In genomic region chr4:100079264-100079663, GRCh38 we compare ENCODE assay signal across 14 cellular contexts.
A peak's percentile ranks its signal among the peaks of the same experiment; 100 is the strongest.
DNase-seq lines count a peak whose midpoint lies in the region; ATAC-seq, FAIRE-seq and TF ChIP-seq lines count a peak whose summit lies in the region.
"Had no signal": no experiment of that assay in that cellular context is flagged by ENCODE, and none has a peak within 500 bp of the region (broad histone marks: within the 10 kb centered on the region; RNA-seq: fewer than 3 reads in every experiment).

No MANE protein-coding gene starts in this region.

- H3K36me3 Mint-ChIP-seq in activated naive CD4-positive, alpha-beta T cell treated with anti-CD3 and anti-CD28 coated beads for 36 hours (ENCODE audit: low read depth): no peaks in the 10 kb centered on the region
- peaks cover 2% of the 10 kb centered on the region for H3K36me3 Mint-ChIP-seq in activated naive CD8-positive, alpha-beta T cell treated with anti-CD3 and anti-CD28 coated beads for 36 hours
- H3K36me3 Mint-ChIP-seq: CD8-positive, alpha-beta memory T cell had no signal

- no peak for TF ChIP-seq POLR2A in HepG2 (IDR thresholded peaks at IDR 0.05; ENCODE audit: insufficient read depth in 1 of 2, low read depth in 2 of 2, low read length in 2 of 2)

- FAIRE-seq in HepG2 (lab: Jason Lieb, UNC): no peak

- ATAC-seq in stimulated activated naive CD8-positive, alpha-beta T cell treated with anti-CD3 and anti-CD28 coated beads, Interleukin-15, Interleukin-2, amounts not matched to agents 100 U/mL and 50 U/mL, for 24 hours: peak; percentile 63
- no peak for ATAC-seq in HG03460 (IDR thresholded peaks at IDR 0.05; ENCODE audit: unreplicated experiment)
- ATAC-seq in HepG2: no peak

- H2AFZ ChIP-seq in HepG2 (ENCODE audit: low read length): no peak overlapping the region
- H2AFZ ChIP-seq: PC-9 had no signal

- TF ChIP-seq EP300 in HepG2 (IDR thresholded peaks at IDR 0.05; ENCODE audit: low read depth in 2 of 2, low read length in 2 of 2) (no peak), HepG2 (CRISPR knock-in tag; IDR thresholded peaks at IDR 0.05; ENCODE audit: borderline replicate concordance) (no peak)

- H3K4me1 ChIP-seq in HepG2 (ENCODE audit: insufficient read depth, low read length): no peaks in the 10 kb centered on the region

- peaks cover 5% of the 10 kb centered on the region for H3K27me3 Mint-ChIP-seq in activated naive CD4-positive, alpha-beta T cell treated with anti-CD3 and anti-CD28 coated beads for 36 hours (ENCODE audit: low read depth)
- H3K27me3 Mint-ChIP-seq in activated naive CD8-positive, alpha-beta T cell treated with anti-CD3 and anti-CD28 coated beads for 36 hours: peaks cover 9% of the 10 kb centered on the region

- no peaks in the 10 kb centered on the region for H3K9me3 Mint-ChIP-seq in activated naive CD4-positive, alpha-beta T cell treated with anti-CD3 and anti-CD28 coated beads for 36 hours
- H3K9me3 Mint-ChIP-seq in activated naive CD8-positive, alpha-beta T cell treated with anti-CD3 and anti-CD28 coated beads for 36 hours: peaks cover 1% of the 10 kb centered on the region
- H3K9me3 Mint-ChIP-seq: CD8-positive, alpha-beta memory T cell had no signal

- no peaks in the 10 kb centered on the region for H4K20me1 ChIP-seq in HepG2 (ENCODE audit: insufficient read depth, low read length)

- 32% methylated on average over 3 of the region's 3 CpGs for WGBS in HepG2 (ENCODE audit: low lambda C conversion rate)

- H3K9me3 ChIP-seq in HepG2 (ENCODE audit: low read length): no peaks in the 10 kb centered on the region

- POLR2A ChIA-PET in HepG2 (lab: Yijun Ruan, JAX): no interaction called here

- CTCF ChIA-PET in activated naive CD4-positive, alpha-beta T cell treated with anti-CD3 and anti-CD28 coated beads for 36 hours (lab: Charles Lee): interaction anchor here (0.7 to 3.2 kb wide), 5 partner anchors 13 to 129 kb away, joined by 3 to 24 read pairs (median 4); partner anchors contain the start of gene H2AZ1
- CTCF ChIA-PET in HepG2 (lab: Yijun Ruan, JAX; ENCODE audit: low intra/inter-chr PET ratio, low total read pairs): no interaction called here

- intact Hi-C loops in activated naive CD4-positive, alpha-beta T cell treated with anti-CD3 and anti-CD28 coated beads for 36 hours (cut with micrococcal nuclease): no loop called here
- intact Hi-C loops in HepG2 (cut with micrococcal nuclease; ENCODE audit: unreplicated experiment): no loop called here

- in situ Hi-C loops in HepG2 (cut with HindIII; ENCODE audit: extremely low pct_ligation_motif_present, low pct_unique_long_range_greater_than_20kb): no loop called here

- no peak overlapping the region for H3K4me3 Mint-ChIP-seq in activated naive CD4-positive, alpha-beta T cell treated with anti-CD3 and anti-CD28 coated beads for 36 hours
- H3K4me3 Mint-ChIP-seq in activated naive CD8-positive, alpha-beta T cell treated with anti-CD3 and anti-CD28 coated beads for 36 hours: no peak overlapping the region
- H3K4me3 Mint-ChIP-seq: H9 had no signal

- H3K27me3 ChIP-seq in HepG2 (ENCODE audit: control insufficient read depth in 1 of 2, insufficient read depth in 2 of 2, low read length in 2 of 2): no peaks in the 10 kb centered on the region; a peak in 1 of 5 replicates

- peaks cover 51% of the 10 kb centered on the region for H3K4me1 Mint-ChIP-seq in activated naive CD4-positive, alpha-beta T cell treated with anti-CD3 and anti-CD28 coated beads for 36 hours (ENCODE audit: low read depth)
- peaks cover 28% of the 10 kb centered on the region for H3K4me1 Mint-ChIP-seq in activated naive CD8-positive, alpha-beta T cell treated with anti-CD3 and anti-CD28 coated beads for 36 hours

- H3K79me2 ChIP-seq in HepG2 (ENCODE audit: insufficient read depth, low read length): no peaks in the 10 kb centered on the region

- H3K27ac ChIP-seq in HepG2 (ENCODE audit: extremely low read length, insufficient read depth, low read length): no peak overlapping the region
- H3K27ac ChIP-seq: PC-9 had no signal

- TF ChIP-seq CTCF in HepG2 (CRISPR knock-in tag; IDR thresholded peaks at IDR 0.05): no peak

- no peak for TF ChIP-seq RAD21 in HepG2 (CRISPR knock-in tag; IDR thresholded peaks at IDR 0.05)

- DNase-seq in activated naive CD4-positive, alpha-beta T cell treated with anti-CD3 and anti-CD28 coated beads for 36 hours: peak; percentile 47
- DNase-seq in activated naive CD4-positive, alpha-beta T cell treated with anti-CD3 and anti-CD28 coated beads, Interleukin-2, amount 50 U/mL, for 16 hours: no peak
- peak; percentile 17 for DNase-seq in Jurkat, Clone E6-1 (ENCODE audit: low read depth, low spot score)
- peak; percentile 7 for DNase-seq in activated naive CD8-positive, alpha-beta T cell treated with anti-CD3 and anti-CD28 coated beads for 36 hours
- no peak for DNase-seq in stimulated activated naive CD8-positive, alpha-beta T cell treated with anti-CD3 and anti-CD28 coated beads, Interleukin-15, Interleukin-2, amounts not matched to agents 100 U/mL and 50 U/mL, for 24 hours
- no peak for DNase-seq in HepG2 (ENCODE audit: low spot score)
- DNase-seq: EL, H9, NCI-H1105 treated with DMSO at 0.1 percent for 48 hours, NCI-H187, NCI-H446, PC-9 had no signal

- no peak overlapping the region for H3K4me2 ChIP-seq in HepG2 (ENCODE audit: low read depth, low read length)
- H3K4me2 ChIP-seq: PC-9 had no signal

- H3K27ac Mint-ChIP-seq in activated naive CD4-positive, alpha-beta T cell treated with anti-CD3 and anti-CD28 coated beads for 36 hours: peak overlapping the region; percentile 92
- H3K27ac Mint-ChIP-seq in activated naive CD8-positive, alpha-beta T cell treated with anti-CD3 and anti-CD28 coated beads for 36 hours: peak overlapping the region; percentile 82
- H3K27ac Mint-ChIP-seq: H9 had no signal

- H3K36me3 ChIP-seq in HepG2 (replicated peaks in 1 of 2; ENCODE audit: control insufficient read depth in 1 of 2, insufficient read depth in 2 of 2, low read length in 2 of 2): no peaks in the 10 kb centered on the region

- no TSS peak for BruUV-seq in HepG2 (replicated peaks; lab: Mats Ljungman, UMichigan)

- no peak overlapping the region for H3K9ac ChIP-seq in HepG2 (ENCODE audit: insufficient read depth, low read depth, low read length)

- H3K4me3 ChIP-seq in Jurkat, Clone E6-1 (ENCODE audit: low read length): no peak overlapping the region
- H3K4me3 ChIP-seq in HepG2 (replicated peaks in 1 of 3; ENCODE audit: insufficient read depth in 1 of 3, low read depth in 2 of 3, low read length in 3 of 3): no peak overlapping the region
- H3K4me3 ChIP-seq: PC-9 had no signal

TF ChIP-seq in HepG2, 621 proteins besides CTCF, POLR2A, EP300 and RAD21:
- TF ChIP-seq ZBTB38 (CRISPR knock-in tag; IDR thresholded peaks at IDR 0.05) (no peak), KDM5B (CRISPR knock-in tag; IDR thresholded peaks at IDR 0.05; ENCODE audit: borderline replicate concordance) (no peak), IRX3 (CRISPR knock-in tag; IDR thresholded peaks at IDR 0.05; ENCODE audit: borderline replicate concordance, low read depth) (no peak), ARNT (IDR thresholded peaks at IDR 0.05) (no peak), ARNT2 (CRISPR knock-in tag; IDR thresholded peaks at IDR 0.05; ENCODE audit: low read depth) (no peak), PCBP1 (IDR thresholded peaks at IDR 0.05; ENCODE audit: borderline replicate concordance, low read depth, low read length) (no peak), DZIP1 (CRISPR knock-in tag; IDR thresholded peaks at IDR 0.05) (no peak), SIX4 (CRISPR knock-in tag; IDR thresholded peaks at IDR 0.05) (no peak), ZFP82 (CRISPR knock-in tag; IDR thresholded peaks at IDR 0.05; ENCODE audit: borderline replicate concordance) (no peak), NR2F6 (IDR thresholded peaks at IDR 0.05) (no peak), NR2F6 (CRISPR knock-in tag; IDR thresholded peaks at IDR 0.05) (no peak), NR3C1 (CRISPR knock-in tag; IDR thresholded peaks at IDR 0.05) (no peak), PPARG (CRISPR knock-in tag; conservative IDR thresholded peaks at IDR 0.05) (no peak), ATF2 (CRISPR knock-in tag; IDR thresholded peaks at IDR 0.05) (no peak), ZNF576 (CRISPR knock-in tag; IDR thresholded peaks at IDR 0.05) (no peak)
TF ChIP-seq in HepG2: peak in this region for 0.

Comparison
In these comparisons a context has a peak if more than half of its experiments do, and no peak if none do; other contexts are left out.
1. DNase-seq: peak in activated naive CD4-positive, alpha-beta T cell treated with anti-CD3 and anti-CD28 coated beads for 36 hours (single experiment), Jurkat, Clone E6-1 (single experiment) and activated naive CD8-positive, alpha-beta T cell treated with anti-CD3 and anti-CD28 coated beads for 36 hours (single experiment); none in activated naive CD4-positive, alpha-beta T cell treated with anti-CD3 and anti-CD28 coated beads, Interleukin-2, amount 50 U/mL, for 16 hours (single experiment), stimulated activated naive CD8-positive, alpha-beta T cell treated with anti-CD3 and anti-CD28 coated beads, Interleukin-15, Interleukin-2, amounts not matched to agents 100 U/mL and 50 U/mL, for 24 hours (single experiment) and HepG2 (single experiment).